ENCODE assay signal across 8 cellular contexts in genomic region chr14:73472182-73473114, GRCh38. TPM values are rescaled to one million over a fixed set of nuclear protein-coding genes. Genes with fewer than 3 reads are reported as not detected.
DNase-seq lines count a peak whose midpoint lies in the region; ATAC-seq and TF ChIP-seq lines count a peak whose summit lies in the region.

No MANE protein-coding gene starts in this region.

- no peaks in the 10 kb centered on the region for H3K36me3 Mint-ChIP-seq in natural killer cell treated with Interleukin-12 subunit alpha and Interleukin-12 subunit beta and Interleukin-15 and Interleukin-18, amount 100 ng/mL, for 72 hours

- peaks cover 0 to 4% (median 0%) of the 10 kb centered on the region in 3 donors for H3K4me1 ChIP-seq in esophagus squamous epithelium

- TF ChIP-seq POLR2A in esophagus squamous epithelium (IDR thresholded peaks at IDR 0.05): no peak

- no peak overlapping the region for H3K4me3 Mint-ChIP-seq in natural killer cell treated with Interleukin-12 subunit alpha and Interleukin-12 subunit beta and Interleukin-15 and Interleukin-18, amount 100 ng/mL, for 72 hours

- H3K27me3 Mint-ChIP-seq in natural killer cell treated with Interleukin-12 subunit alpha and Interleukin-12 subunit beta and Interleukin-15 and Interleukin-18, amount 100 ng/mL, for 72 hours: no peaks in the 10 kb centered on the region

- intact Hi-C loops in esophagus squamous epithelium (cut with DNase I): loop anchor here (5.0 to 10.0 kb wide), 2 partner anchors 175 to 288 kb away; no protein-coding TSS in a partner anchor

- DNase-seq in ACHN (peak; percentile 66), NCI-H128 (lab: John Stamatoyannopoulos, UW; ENCODE audit: unreplicated experiment) (peak; percentile 31), SK-N-DZ (ENCODE audit: low spot score) (peak; percentile 52), esophagus squamous epithelium (lab: John Stamatoyannopoulos, UW) (no peak), omental fat pad (ENCODE audit: low spot score) (no peak)
- DNase-seq in natural killer cell treated with Interleukin-12 subunit alpha and Interleukin-12 subunit beta and Interleukin-15 and Interleukin-18, amount 100 ng/mL, for 72 hours (ENCODE audit: low spot score): no peak

- no peaks in the 10 kb centered on the region for H3K9me3 Mint-ChIP-seq in natural killer cell treated with Interleukin-12 subunit alpha and Interleukin-12 subunit beta and Interleukin-15 and Interleukin-18, amount 100 ng/mL, for 72 hours

- no peak overlapping the region for H3K27ac Mint-ChIP-seq in natural killer cell treated with Interleukin-12 subunit alpha and Interleukin-12 subunit beta and Interleukin-15 and Interleukin-18, amount 100 ng/mL, for 72 hours

- no peaks in the 10 kb centered on the region for H3K27me3 ChIP-seq in esophagus squamous epithelium

- peak; percentile 58 to 68 for ATAC-seq in natural killer cell treated with Interleukin-12 subunit alpha and Interleukin-12 subunit beta and Interleukin-15 and Interleukin-18, amount 100 ng/mL, for 72 hours
- ATAC-seq in omental fat pad (ENCODE audit: low FRiP score) (no peak), HG02642 (IDR thresholded peaks at IDR 0.05; ENCODE audit: poor library complexity, unreplicated experiment) (no peak)

- no peak overlapping the region for H3K27ac ChIP-seq in esophagus squamous epithelium

- TF ChIP-seq CTCF in GM12874 (IDR thresholded peaks at IDR 0.05; ENCODE audit: insufficient read depth, low read depth, low read length): peak; percentile 45; the same call in 1 of the 2 replicates
- TF ChIP-seq CTCF in esophagus squamous epithelium (IDR thresholded peaks at IDR 0.05): peak; percentile 32 to 86 (median 73)
- TF ChIP-seq CTCF in omental fat pad (IDR thresholded peaks at IDR 0.05): peak in 1 of 3 donors; percentile 49

- H3K4me3 ChIP-seq in esophagus squamous epithelium: no peak overlapping the region

- in situ Hi-C loops in ACHN (cut with HindIII; ENCODE audit: low pct_ligation_motif_present, low pct_unique_long_range_greater_than_20kb, low sequenced_read_pairs): loop anchor here (25.0 kb wide), 2 partner anchors 185 to 310 kb away; no protein-coding TSS in a partner anchor

- H3K4me1 Mint-ChIP-seq in natural killer cell treated with Interleukin-12 subunit alpha and Interleukin-12 subunit beta and Interleukin-15 and Interleukin-18, amount 100 ng/mL, for 72 hours (ENCODE audit: low read depth in 2 of 2): peaks cover 6 to 8% of the 10 kb centered on the region in 2 donors

- WGBS in esophagus squamous epithelium, 2 donors: 54% methylated on average over 17 to 18 of the region's 18 CpGs

- H3K36me3 ChIP-seq in esophagus squamous epithelium: no peaks in the 10 kb centered on the region

- H3K9me3 ChIP-seq in esophagus squamous epithelium: no peaks in the 10 kb centered on the region

RNA-seq across cellular contexts. Expression of gene NUMB, which starts 14.1 kb away (rescaled TPM):
- 7.1 TPM in 2 replicates for polyA plus RNA-seq in SK-N-DZ (2014; cell fraction: cytosol; rRNA removed)
- polyA plus RNA-seq in SK-N-DZ (2014; cell fraction: nucleus; rRNA removed): 12.0 and 32.5 TPM in 2 replicates
- total RNA-seq in esophagus squamous epithelium: 10 to 100 TPM; 27.7 to 52.8 (median 34.2) TPM
- 10 to 100 TPM; 77.1 to 88.7 TPM for total RNA-seq in natural killer cell treated with Interleukin-12 subunit alpha and Interleukin-12 subunit beta and Interleukin-15 and Interleukin-18, amount 100 ng/mL, for 72 hours
- total RNA-seq in omental fat pad: 10 to 100 TPM; 48.2 to 95.4 (median 62.8) TPM

RNA-seq across cellular contexts. Expression of gene RIOX1, which starts 18.3 kb away (rescaled TPM):
- polyA plus RNA-seq in SK-N-DZ (2014; cell fraction: cytosol; rRNA removed): 15.9 and 18.1 TPM in 2 replicates
- polyA plus RNA-seq in SK-N-DZ (2014; cell fraction: nucleus; rRNA removed): 10.0 and 10.9 TPM in 2 replicates
- 10 to 100 TPM; 13.4 to 20.2 (median 15.0) TPM for total RNA-seq in esophagus squamous epithelium
- total RNA-seq in natural killer cell treated with Interleukin-12 subunit alpha and Interleukin-12 subunit beta and Interleukin-15 and Interleukin-18, amount 100 ng/mL, for 72 hours: 10 to 100 TPM; 19.6 to 34.8 TPM
- total RNA-seq in omental fat pad: 10 to 100 TPM; 12.3 to 21.1 (median 13.5) TPM

Comparison
In these comparisons a context has a peak if more than half of its experiments do, and no peak if none do; other contexts are left out.
1. DNase-seq: peak in ACHN (single experiment), NCI-H128 (single experiment) and SK-N-DZ (single experiment); none in esophagus squamous epithelium (single experiment), natural killer cell treated with Interleukin-12 subunit alpha and Interleukin-12 subunit beta and Interleukin-15 and Interleukin-18, amount 100 ng/mL, for 72 hours (single experiment) and omental fat pad (single experiment).
2. ATAC-seq: peak in natural killer cell treated with Interleukin-12 subunit alpha and Interleukin-12 subunit beta and Interleukin-15 and Interleukin-18, amount 100 ng/mL, for 72 hours (2 of 2); none in omental fat pad (single experiment) and HG02642 (single experiment).